In the genomic region with DNA sequence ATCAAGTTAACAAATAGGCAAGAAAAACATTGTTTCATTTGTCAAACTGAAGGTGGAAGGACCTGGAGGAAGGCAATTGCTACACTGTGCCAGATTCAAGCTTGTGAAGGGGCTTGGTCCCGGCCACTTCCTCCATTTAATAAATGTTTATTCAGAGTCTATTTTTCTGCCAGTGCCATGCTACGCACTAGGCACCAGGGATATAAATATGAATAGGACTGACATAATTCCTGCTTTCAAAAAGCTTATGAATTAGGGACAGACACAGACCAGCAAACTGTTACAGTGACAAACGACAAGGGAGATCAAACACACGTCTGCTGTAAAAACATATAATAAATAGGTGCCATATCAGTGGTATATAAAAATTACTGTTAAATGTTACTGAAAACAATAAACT, we compare ENCODE assay signal across 8 cellular contexts. TPM values are rescaled to one million over a fixed set of nuclear protein-coding genes. Genes with fewer than 3 reads are reported as not detected.
DNase-seq lines count a peak whose midpoint lies in the region; ATAC-seq lines count a peak whose summit lies in the region.

No MANE protein-coding gene starts in this region.

- H3K36me3 Mint-ChIP-seq in activated T-helper 1 cell treated with anti-CD3 and anti-CD28 coated beads, Interleukin-12 subunit alpha, Interleukin-12 subunit beta, Interleukin-2, Interleukin-4 antibody, amounts not matched to agents 30 ng/mL and 10 ng/mL and 1 ng/mL, durations not matched to agents 14 hours and 24 hours and 36 hours (ENCODE audit: low read depth), result peaks cover 3% of the 10 kb centered on the region

- DNase-seq in activated T-helper 1 cell treated with anti-CD3 and anti-CD28 coated beads, Interleukin-12 subunit alpha, Interleukin-12 subunit beta, Interleukin-2, Interleukin-4 antibody, amounts not matched to agents 30 ng/mL and 10 ng/mL and 1 ng/mL, durations not matched to agents 14 hours and 24 hours and 36 hours (ENCODE audit: low spot score), result no peak
- DNase-seq in lung microvascular endothelial cell (ENCODE audit: low read depth in 2 of 2) (peak; percentile 7 to 44), NCI-H526 (lab: John Stamatoyannopoulos, UW) (no peak), NCI-H1694 (lab: John Stamatoyannopoulos, UW) (no peak)

- peaks cover 33% of the 10 kb centered on the region for H3K4me1 ChIP-seq in BLaER1

- H3K27ac Mint-ChIP-seq in activated T-helper 1 cell treated with anti-CD3 and anti-CD28 coated beads, Interleukin-12 subunit alpha, Interleukin-12 subunit beta, Interleukin-2, Interleukin-4 antibody, amounts not matched to agents 30 ng/mL and 10 ng/mL and 1 ng/mL, durations not matched to agents 14 hours and 24 hours and 36 hours, result peak overlapping the region; percentile 88

- H3K36me3 ChIP-seq in BLaER1, result no peaks in the 10 kb centered on the region

- H3K27ac ChIP-seq in BLaER1, result no peak overlapping the region

- H4K20me1 ChIP-seq in BLaER1, result no peaks in the 10 kb centered on the region

- H3K27me3 Mint-ChIP-seq in activated T-helper 1 cell treated with anti-CD3 and anti-CD28 coated beads, Interleukin-12 subunit alpha, Interleukin-12 subunit beta, Interleukin-2, Interleukin-4 antibody, amounts not matched to agents 30 ng/mL and 10 ng/mL and 1 ng/mL, durations not matched to agents 14 hours and 24 hours and 36 hours (ENCODE audit: insufficient read depth), result no peaks in the 10 kb centered on the region

- ATAC-seq in HG03354 (IDR thresholded peaks at IDR 0.05; ENCODE audit: poor library complexity, severe bottlenecking, unreplicated experiment) (peak; percentile 33), HG03442 (IDR thresholded peaks at IDR 0.05; ENCODE audit: unreplicated experiment) (no peak), GM21529 (IDR thresholded peaks at IDR 0.05; ENCODE audit: unreplicated experiment) (no peak)

- H3K27me3 ChIP-seq in BLaER1, result no peaks in the 10 kb centered on the region

- peak overlapping the region; percentile 88 for H3K4me3 Mint-ChIP-seq in activated T-helper 1 cell treated with anti-CD3 and anti-CD28 coated beads, Interleukin-12 subunit alpha, Interleukin-12 subunit beta, Interleukin-2, Interleukin-4 antibody, amounts not matched to agents 30 ng/mL and 10 ng/mL and 1 ng/mL, durations not matched to agents 14 hours and 24 hours and 36 hours

- no peak overlapping the region for H3K9ac ChIP-seq in BLaER1

- H3K9me3 ChIP-seq in BLaER1, result no peaks in the 10 kb centered on the region; the same call in 1 of the 2 replicates

- intact Hi-C loops in activated T-helper 1 cell treated with anti-CD3 and anti-CD28 coated beads, Interleukin-12 subunit alpha, Interleukin-12 subunit beta, Interleukin-2, Interleukin-4 antibody, amounts not matched to agents 30 ng/mL and 10 ng/mL and 1 ng/mL, durations not matched to agents 14 hours and 24 hours and 36 hours (cut with micrococcal nuclease), result loop anchor here (1.0 to 5.0 kb wide), 13 partner anchors 33 to 964 kb away; partner anchors contain the start of genes TBC1D1, TLR1 and WDR19

- H3K4me2 ChIP-seq in BLaER1, result peak overlapping the region; percentile 58

- H3K4me3 ChIP-seq in BLaER1, result no peak overlapping the region

- H3K9me3 Mint-ChIP-seq in activated T-helper 1 cell treated with anti-CD3 and anti-CD28 coated beads, Interleukin-12 subunit alpha, Interleukin-12 subunit beta, Interleukin-2, Interleukin-4 antibody, amounts not matched to agents 30 ng/mL and 10 ng/mL and 1 ng/mL, durations not matched to agents 14 hours and 24 hours and 36 hours, result no peaks in the 10 kb centered on the region

- peaks cover 43% of the 10 kb centered on the region for H3K4me1 Mint-ChIP-seq in activated T-helper 1 cell treated with anti-CD3 and anti-CD28 coated beads, Interleukin-12 subunit alpha, Interleukin-12 subunit beta, Interleukin-2, Interleukin-4 antibody, amounts not matched to agents 30 ng/mL and 10 ng/mL and 1 ng/mL, durations not matched to agents 14 hours and 24 hours and 36 hours (ENCODE audit: low read depth)

RNA-seq across cellular contexts. Expression of gene TLR6, which starts 0.6 kb away (rescaled TPM):
- total RNA-seq in activated T-helper 1 cell treated with anti-CD3 and anti-CD28 coated beads, Interleukin-12 subunit alpha, Interleukin-12 subunit beta, Interleukin-2, Interleukin-4 antibody, amounts not matched to agents 30 ng/mL and 10 ng/mL and 1 ng/mL, durations not matched to agents 14 hours and 24 hours and 36 hours, result 1.3 and 1.7 TPM in 2 replicates
- under 0.01 and 0.22 TPM in 2 replicates for total RNA-seq in lung microvascular endothelial cell

RNA-seq across cellular contexts. Expression of gene FAM114A1, which starts 11.6 kb away (rescaled TPM):
- total RNA-seq in activated T-helper 1 cell treated with anti-CD3 and anti-CD28 coated beads, Interleukin-12 subunit alpha, Interleukin-12 subunit beta, Interleukin-2, Interleukin-4 antibody, amounts not matched to agents 30 ng/mL and 10 ng/mL and 1 ng/mL, durations not matched to agents 14 hours and 24 hours and 36 hours, result 0.22 and 0.49 TPM in 2 replicates
- total RNA-seq in lung microvascular endothelial cell, result 56.9 and 70.8 TPM in 2 replicates

RNA-seq across cellular contexts. Expression of gene TLR1, which starts 51.5 kb away (rescaled TPM):
- 1.9 and 2.7 TPM in 2 replicates for total RNA-seq in activated T-helper 1 cell treated with anti-CD3 and anti-CD28 coated beads, Interleukin-12 subunit alpha, Interleukin-12 subunit beta, Interleukin-2, Interleukin-4 antibody, amounts not matched to agents 30 ng/mL and 10 ng/mL and 1 ng/mL, durations not matched to agents 14 hours and 24 hours and 36 hours
- total RNA-seq in lung microvascular endothelial cell, result 2.6 and 5.0 TPM in 2 replicates

Comparison
In these comparisons a context has a peak if more than half of its experiments do, and no peak if none do; other contexts are left out.
1. DNase-seq: peak in lung microvascular endothelial cell (2 of 2); none in activated T-helper 1 cell treated with anti-CD3 and anti-CD28 coated beads, Interleukin-12 subunit alpha, Interleukin-12 subunit beta, Interleukin-2, Interleukin-4 antibody, amounts not matched to agents 30 ng/mL and 10 ng/mL and 1 ng/mL, durations not matched to agents 14 hours and 24 hours and 36 hours (single experiment), NCI-H526 (0 of 2) and NCI-H1694 (single experiment).
2. RNA of gene FAM114A1, which starts 11.6 kb away (total RNA-seq): 56.9 to 70.8 TPM in lung microvascular endothelial cell; 0.22 to 0.49 TPM in activated T-helper 1 cell treated with anti-CD3 and anti-CD28 coated beads, Interleukin-12 subunit alpha, Interleukin-12 subunit beta, Interleukin-2, Interleukin-4 antibody, amounts not matched to agents 30 ng/mL and 10 ng/mL and 1 ng/mL, durations not matched to agents 14 hours and 24 hours and 36 hours; every median in the first group is over 10 times any median in the second.